Comparison of ENCODE assay signal across 7 cellular contexts in the genomic region with DNA sequence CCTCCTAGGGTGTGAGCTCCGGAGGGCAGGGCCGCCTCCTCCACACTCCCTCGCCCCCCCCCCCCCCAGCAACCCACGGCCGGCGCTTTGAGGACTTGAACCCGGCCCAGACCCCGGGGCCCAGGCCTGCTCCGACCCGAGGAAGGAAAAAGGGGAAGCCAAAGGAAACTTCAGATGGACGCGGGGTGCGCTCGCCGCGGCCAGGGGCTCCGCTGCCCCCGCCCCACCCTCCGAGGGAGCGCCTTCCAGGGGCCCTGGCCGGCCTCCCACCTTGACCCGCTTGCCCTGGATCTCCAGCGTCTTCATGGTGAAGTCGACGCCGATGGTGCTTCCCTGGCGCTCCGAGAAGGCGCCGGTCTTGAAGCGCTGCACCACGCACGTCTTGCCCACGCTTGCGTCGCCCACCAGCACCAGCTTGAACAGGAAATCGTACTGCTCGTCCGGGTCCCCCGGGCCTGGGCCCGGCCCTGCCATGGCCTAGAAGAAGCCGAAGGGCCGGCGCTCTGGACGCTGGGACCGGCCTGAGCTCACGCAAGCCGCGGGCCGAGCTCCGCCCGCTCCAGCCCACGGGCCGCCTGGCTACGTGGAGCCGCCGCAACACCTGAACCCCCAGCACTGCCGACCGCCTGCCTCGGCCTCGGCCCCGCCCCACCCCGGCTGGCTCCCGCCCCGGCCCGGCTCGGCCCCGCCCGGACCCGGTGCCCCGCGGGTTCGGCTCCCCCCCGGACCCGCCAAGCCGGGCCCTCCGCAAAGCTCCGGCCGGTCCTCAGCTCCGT. TPM values are rescaled to one million over a fixed set of nuclear protein-coding genes. Genes with fewer than 3 reads are reported as not detected.
A peak's percentile ranks its signal among the peaks of the same experiment; 100 is the strongest.
DNase-seq lines count a peak whose midpoint lies in the region; ATAC-seq and TF ChIP-seq lines count a peak whose summit lies in the region.

No MANE protein-coding gene starts in this region.

- H3K9me3 ChIP-seq in esophagus (ENCODE audit: control insufficient read depth in 2 of 2, insufficient read depth in 1 of 2, low read depth in 1 of 2, low read length in 1 of 2) (no peaks in the 10 kb centered on the region), neural cell (ENCODE audit: low read length) (no peaks in the 10 kb centered on the region)

- no peaks in the 10 kb centered on the region for H4K20me1 ChIP-seq in neural cell (ENCODE audit: insufficient read depth)

- no peaks in the 10 kb centered on the region for H3K9me2 ChIP-seq in neural cell (ENCODE audit: insufficient read depth, low read length)

- intact Hi-C loops in activated CD8-positive, alpha-beta T cell treated with anti-CD3 and anti-CD28 coated beads for 36 hours (cut with micrococcal nuclease), result loop anchor here (5.0 kb wide), 1 partner anchor 61 kb away; a partner anchor contains a TSS

- peaks cover 39% of the 10 kb centered on the region for H3K36me3 Mint-ChIP-seq in activated CD8-positive, alpha-beta T cell treated with anti-CD3 and anti-CD28 coated beads for 36 hours (ENCODE audit: low read depth)

- peak overlapping the region; percentile 90 for H3K27ac Mint-ChIP-seq in activated CD8-positive, alpha-beta T cell treated with anti-CD3 and anti-CD28 coated beads for 36 hours

- H2AFZ ChIP-seq in neural cell (ENCODE audit: low read depth, low read length), result peak overlapping the region; percentile 21

- H3K27ac ChIP-seq in esophagus (ENCODE audit: low read depth in 2 of 2, low read length in 1 of 2) (peak overlapping the region; percentile 91 to 92), neural cell (ENCODE audit: low read length) (no peak overlapping the region)

- CTCF ChIA-PET in activated CD8-positive, alpha-beta T cell treated with anti-CD3 and anti-CD28 coated beads for 36 hours (lab: Charles Lee), result interaction anchor here (0.7 to 6.4 kb wide), 8 partner anchors 12 to 195 kb away, joined by 3 to 44 read pairs (median 8); a partner anchor contains a TSS

- no peak for TF ChIP-seq RAD21 in neural cell (conservative IDR thresholded peaks at IDR 0.05)

- H3F3A ChIP-seq in neural cell (ENCODE audit: insufficient read depth, low read length, poor library complexity, severe bottlenecking), result peaks cover 3% of the 10 kb centered on the region

- H3K36me3 ChIP-seq in esophagus (ENCODE audit: control insufficient read depth in 2 of 2, insufficient read depth in 2 of 2, low read length in 1 of 2), result no peaks in the 10 kb centered on the region
- H3K36me3 ChIP-seq in neural cell (ENCODE audit: insufficient read depth, low read length), result no peaks in the 10 kb centered on the region

- peak overlapping the region; percentile 67 to 75 for H3K4me3 ChIP-seq in esophagus (ENCODE audit: low read depth in 1 of 2, low read length in 2 of 2)
- peak overlapping the region; percentile 74 for H3K4me3 ChIP-seq in neural cell (ENCODE audit: low read length)

- H3K4me1 Mint-ChIP-seq in activated CD8-positive, alpha-beta T cell treated with anti-CD3 and anti-CD28 coated beads for 36 hours (ENCODE audit: low read depth), result peaks cover 39% of the 10 kb centered on the region

- no peaks in the 10 kb centered on the region for H3K27me3 Mint-ChIP-seq in activated CD8-positive, alpha-beta T cell treated with anti-CD3 and anti-CD28 coated beads for 36 hours

- H3K4me3 Mint-ChIP-seq in activated CD8-positive, alpha-beta T cell treated with anti-CD3 and anti-CD28 coated beads for 36 hours, result peak overlapping the region; percentile 88

- POLR2A ChIA-PET in activated CD8-positive, alpha-beta T cell treated with anti-CD3 and anti-CD28 coated beads for 36 hours (lab: Charles Lee), result interaction anchor here (0.7 to 8.1 kb wide), 26 partner anchors 11 to 195 kb away, joined by 3 to 163 read pairs (median 5); a partner anchor contains a TSS

- no peaks in the 10 kb centered on the region for H3K9me3 Mint-ChIP-seq in activated CD8-positive, alpha-beta T cell treated with anti-CD3 and anti-CD28 coated beads for 36 hours

- 1 to 2% methylated on average over 43 to 80 of the region's 80 CpGs for WGBS in esophagus, 2 donors

- peak; percentile 6 for ATAC-seq in GM19043 (IDR thresholded peaks at IDR 0.05; ENCODE audit: low read depth, unreplicated experiment)
- ATAC-seq in HG03565 (IDR thresholded peaks at IDR 0.05; ENCODE audit: unreplicated experiment), result peak; percentile 8
- ATAC-seq in activated CD8-positive, alpha-beta T cell treated with anti-CD3 and anti-CD28 coated beads for 36 hours, result peak; percentile 28

- H3K27me3 ChIP-seq in esophagus (ENCODE audit: control insufficient read depth in 1 of 2, insufficient read depth in 2 of 2, low read length in 2 of 2) (no peaks in the 10 kb centered on the region), neural cell (ENCODE audit: insufficient read depth, low read depth, low read length) (no peaks in the 10 kb centered on the region)

- peak; percentile 72 for DNase-seq in activated CD8-positive, alpha-beta T cell treated with anti-CD3 and anti-CD28 coated beads for 36 hours
- DNase-seq in DMS 273 treated with DMSO at 0.1 percent for 48 hours (lab: John Stamatoyannopoulos, UW), result no peak
- DNase-seq in GF-D8 (lab: John Stamatoyannopoulos, UW), result no peak

- no peaks in the 10 kb centered on the region for H3K79me2 ChIP-seq in neural cell (replicated peaks; ENCODE audit: insufficient read depth, low read length)

- no peak for TF ChIP-seq CTCF in activated CD8-positive, alpha-beta T cell treated with anti-CD3 and anti-CD28 coated beads for 36 hours (IDR thresholded peaks at IDR 0.05)
- no peak for TF ChIP-seq CTCF in neural cell (IDR thresholded peaks at IDR 0.05; ENCODE audit: poor library complexity, severe bottlenecking)

- H3K9ac ChIP-seq in neural cell (ENCODE audit: low read length), result peak overlapping the region; percentile 63

- H3K4me2 ChIP-seq in neural cell (ENCODE audit: low read length), result peak overlapping the region; percentile 82

- peaks cover 7 to 9% of the 10 kb centered on the region in 2 donors for H3K4me1 ChIP-seq in esophagus (ENCODE audit: control insufficient read depth in 2 of 2, insufficient read depth in 2 of 2, low read length in 1 of 2)

- TF ChIP-seq EP300 in neural cell (conservative IDR thresholded peaks at IDR 0.05; ENCODE audit: poor library complexity, severe bottlenecking), result no peak

TF ChIP-seq in neural cell, 6 proteins besides CTCF, POLR2A, EP300 and RAD21:
- TF ChIP-seq MXI1 (conservative IDR thresholded peaks at IDR 0.05; ENCODE audit: poor library complexity, severe bottlenecking) (peak; percentile 33), EZH2 (IDR thresholded peaks at IDR 0.05; ENCODE audit: borderline replicate concordance, insufficient read depth, low read length, poor library complexity, severe bottlenecking) (no peak), POLR2AphosphoS5 (IDR thresholded peaks at IDR 0.05) (peak; percentile 2), TAF1 (IDR thresholded peaks at IDR 0.05; ENCODE audit: low read depth) (no peak), SMC3 (conservative IDR thresholded peaks at IDR 0.05; ENCODE audit: poor library complexity) (no peak)
- TF ChIP-seq, protein P1, sequence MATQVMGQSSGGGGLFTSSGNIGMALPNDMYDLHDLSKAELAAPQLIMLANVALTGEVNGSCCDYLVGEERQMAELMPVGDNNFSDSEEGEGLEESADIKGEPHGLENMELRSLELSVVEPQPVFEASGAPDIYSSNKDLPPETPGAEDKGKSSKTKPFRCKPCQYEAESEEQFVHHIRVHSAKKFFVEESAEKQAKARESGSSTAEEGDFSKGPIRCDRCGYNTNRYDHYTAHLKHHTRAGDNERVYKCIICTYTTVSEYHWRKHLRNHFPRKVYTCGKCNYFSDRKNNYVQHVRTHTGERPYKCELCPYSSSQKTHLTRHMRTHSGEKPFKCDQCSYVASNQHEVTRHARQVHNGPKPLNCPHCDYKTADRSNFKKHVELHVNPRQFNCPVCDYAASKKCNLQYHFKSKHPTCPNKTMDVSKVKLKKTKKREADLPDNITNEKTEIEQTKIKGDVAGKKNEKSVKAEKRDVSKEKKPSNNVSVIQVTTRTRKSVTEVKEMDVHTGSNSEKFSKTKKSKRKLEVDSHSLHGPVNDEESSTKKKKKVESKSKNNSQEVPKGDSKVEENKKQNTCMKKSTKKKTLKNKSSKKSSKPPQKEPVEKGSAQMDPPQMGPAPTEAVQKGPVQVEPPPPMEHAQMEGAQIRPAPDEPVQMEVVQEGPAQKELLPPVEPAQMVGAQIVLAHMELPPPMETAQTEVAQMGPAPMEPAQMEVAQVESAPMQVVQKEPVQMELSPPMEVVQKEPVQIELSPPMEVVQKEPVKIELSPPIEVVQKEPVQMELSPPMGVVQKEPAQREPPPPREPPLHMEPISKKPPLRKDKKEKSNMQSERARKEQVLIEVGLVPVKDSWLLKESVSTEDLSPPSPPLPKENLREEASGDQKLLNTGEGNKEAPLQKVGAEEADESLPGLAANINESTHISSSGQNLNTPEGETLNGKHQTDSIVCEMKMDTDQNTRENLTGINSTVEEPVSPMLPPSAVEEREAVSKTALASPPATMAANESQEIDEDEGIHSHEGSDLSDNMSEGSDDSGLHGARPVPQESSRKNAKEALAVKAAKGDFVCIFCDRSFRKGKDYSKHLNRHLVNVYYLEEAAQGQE (IDR thresholded peaks at IDR 0.05; ENCODE audit: borderline replicate concordance), result no peak

RNA-seq across cellular contexts. Expression of a gene that starts 0.4 kb away (rescaled TPM):
- total RNA-seq in activated CD8-positive, alpha-beta T cell treated with anti-CD3 and anti-CD28 coated beads for 36 hours, result 10 to 100 TPM; 41.6 to 44.1 TPM
- polyA plus RNA-seq in esophagus (1 to 10 TPM; 3.6 to 6.5 TPM), neural cell (0.57 TPM in 1 of 2 replicates, not detected in the other)
- polyA minus RNA-seq in neural cell, result 1.2 and 2.7 TPM in 2 replicates

RNA-seq across cellular contexts. Expression of a gene that starts 39.7 kb away (rescaled TPM):
- 10 to 100 TPM; 66.7 to 68.5 TPM for total RNA-seq in activated CD8-positive, alpha-beta T cell treated with anti-CD3 and anti-CD28 coated beads for 36 hours
- 10 to 100 TPM; 14.9 to 22.1 TPM for polyA plus RNA-seq in esophagus
- 23.3 and 24.9 TPM in 2 replicates for polyA plus RNA-seq in neural cell
- 17.0 and 17.5 TPM in 2 replicates for polyA minus RNA-seq in neural cell
